In the genomic region with DNA sequence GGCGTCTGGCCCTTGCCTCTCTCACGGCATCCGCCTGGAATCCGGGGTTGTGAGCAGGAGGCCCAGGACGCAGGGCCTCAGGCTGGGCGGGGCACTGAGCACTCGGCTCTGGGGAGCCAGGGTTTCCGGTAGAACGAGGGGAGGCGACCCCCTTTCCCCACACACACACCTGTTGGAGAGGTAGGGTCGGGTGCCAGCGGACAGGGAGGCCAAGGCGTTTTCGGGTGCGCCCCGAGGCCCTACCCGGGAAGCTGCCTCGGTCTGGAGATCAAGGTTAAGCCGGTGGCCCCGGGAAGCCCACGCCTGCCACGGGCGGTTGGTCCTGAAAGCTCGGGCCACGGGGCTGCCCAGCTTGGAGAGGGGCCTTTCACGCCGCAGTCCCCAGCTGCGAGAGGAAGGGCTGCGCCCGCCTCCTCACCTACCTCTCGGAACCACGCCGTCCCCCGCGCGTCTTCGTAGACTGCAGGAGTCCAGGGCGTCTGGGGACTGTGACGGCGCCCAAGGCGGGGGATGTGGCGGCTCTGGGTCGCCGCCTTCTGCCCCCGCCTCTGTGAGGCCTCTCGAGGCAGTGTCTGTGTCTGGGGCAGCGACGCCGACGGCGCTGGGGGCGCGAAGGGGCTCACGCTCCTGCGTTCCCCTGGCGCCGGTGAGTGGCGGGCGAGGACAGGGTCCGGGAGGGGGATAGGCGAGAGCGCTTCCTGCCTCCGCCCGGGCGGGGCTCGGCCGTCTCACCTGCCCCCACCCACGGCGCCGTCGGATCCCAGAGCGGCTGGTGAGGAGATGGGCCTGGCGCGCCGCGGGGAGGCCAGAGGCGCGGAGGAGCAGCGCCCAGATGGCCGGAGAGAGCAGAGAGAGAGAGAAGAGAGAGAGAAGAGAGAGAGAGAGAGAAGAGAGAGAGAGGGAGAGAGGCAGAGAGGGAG, we compare ENCODE assay signal across 9 cellular contexts. TPM values are rescaled to one million over a fixed set of nuclear protein-coding genes. Genes with fewer than 3 reads are reported as not detected.
A peak's percentile ranks its signal among the peaks of the same experiment; 100 is the strongest.
DNase-seq lines count a peak whose midpoint lies in the region; ATAC-seq and TF ChIP-seq lines count a peak whose summit lies in the region.
"Had no signal": no experiment of that assay in that cellular context is flagged by ENCODE, and none has a peak within 500 bp of the region (broad histone marks: within the 10 kb centered on the region; RNA-seq: fewer than 3 reads in every experiment).

No MANE protein-coding gene starts in this region.

- no peak for TF ChIP-seq CTCF in nephron progenitor cell (IDR thresholded peaks at IDR 0.05)
- TF ChIP-seq CTCF in osteocyte (IDR thresholded peaks at IDR 0.05) = no peak
- TF ChIP-seq CTCF in prostate gland (IDR thresholded peaks at IDR 0.05) = no peak

- 7% methylated on average over 69 of the region's 80 CpGs for WGBS in prostate gland

- H3K27ac Mint-ChIP-seq in activated naive CD8-positive, alpha-beta T cell treated with anti-CD3 and anti-CD28 coated beads, Interleukin-2, amount 10 ng/mL, durations not matched to agents 7 days and 5 days = peak overlapping the region; percentile 26
- H3K27ac Mint-ChIP-seq in nephron progenitor cell (peak overlapping the region; percentile 97), osteocyte (ENCODE audit: unreplicated experiment) (no peak overlapping the region)

- POLR2A ChIA-PET in activated naive CD8-positive, alpha-beta T cell treated with anti-CD3 and anti-CD28 coated beads, Interleukin-2, amount 10 ng/mL, durations not matched to agents 7 days and 5 days (lab: Charles Lee) = no interaction called here

- no peaks in the 10 kb centered on the region for H3K4me1 ChIP-seq in prostate gland (replicated peaks)

- H3K36me3 Mint-ChIP-seq in activated naive CD8-positive, alpha-beta T cell treated with anti-CD3 and anti-CD28 coated beads, Interleukin-2, amount 10 ng/mL, durations not matched to agents 7 days and 5 days = peaks cover 2% of the 10 kb centered on the region
- H3K36me3 Mint-ChIP-seq in nephron progenitor cell (ENCODE audit: low read depth) (peaks cover 34% of the 10 kb centered on the region), osteocyte (ENCODE audit: unreplicated experiment) (no peaks in the 10 kb centered on the region)

- no peak for TF ChIP-seq POLR2A in prostate gland (IDR thresholded peaks at IDR 0.05)

- H3K27me3 ChIP-seq in prostate gland (replicated peaks; ENCODE audit: insufficient read depth) = peaks cover 15% of the 10 kb centered on the region

- peaks cover 20% of the 10 kb centered on the region for H3K4me1 Mint-ChIP-seq in activated naive CD8-positive, alpha-beta T cell treated with anti-CD3 and anti-CD28 coated beads, Interleukin-2, amount 10 ng/mL, durations not matched to agents 7 days and 5 days
- H3K4me1 Mint-ChIP-seq in nephron progenitor cell = peaks cover 67% of the 10 kb centered on the region
- H3K4me1 Mint-ChIP-seq in osteocyte (ENCODE audit: unreplicated experiment) = peaks cover 6% of the 10 kb centered on the region

- ATAC-seq in activated naive CD8-positive, alpha-beta T cell treated with anti-CD3 and anti-CD28 coated beads, Interleukin-2, amount 10 ng/mL, durations not matched to agents 7 days and 5 days (ENCODE audit: low read depth) = peak; percentile 69
- ATAC-seq in GM21526 (IDR thresholded peaks at IDR 0.05; ENCODE audit: low FRiP score, unreplicated experiment) = no peak

- no peaks in the 10 kb centered on the region for H3K36me3 ChIP-seq in prostate gland

- H3K27me3 Mint-ChIP-seq in activated naive CD8-positive, alpha-beta T cell treated with anti-CD3 and anti-CD28 coated beads, Interleukin-2, amount 10 ng/mL, durations not matched to agents 7 days and 5 days = peaks cover 85% of the 10 kb centered on the region
- H3K27me3 Mint-ChIP-seq in nephron progenitor cell (ENCODE audit: low read depth, poor library complexity) (peaks cover 16% of the 10 kb centered on the region), osteocyte (ENCODE audit: unreplicated experiment) (peaks cover 78% of the 10 kb centered on the region)

- no peaks in the 10 kb centered on the region for H3K9me3 ChIP-seq in prostate gland

- peak overlapping the region; percentile 82 for H3K4me3 Mint-ChIP-seq in activated naive CD8-positive, alpha-beta T cell treated with anti-CD3 and anti-CD28 coated beads, Interleukin-2, amount 10 ng/mL, durations not matched to agents 7 days and 5 days
- peak overlapping the region; percentile 99 for H3K4me3 Mint-ChIP-seq in nephron progenitor cell
- H3K4me3 Mint-ChIP-seq in osteocyte (ENCODE audit: unreplicated experiment) = no peak overlapping the region

- DNase-seq in EL (peak; percentile 30), M059J (ENCODE audit: low read depth) (peak; percentile 75), nephron progenitor cell (peak; percentile 72), A172 (ENCODE audit: low spot score) (no peak), osteocyte (ENCODE audit: extremely low spot score, unreplicated experiment) (no peak), prostate gland (ENCODE audit: low spot score) (no peak)
- DNase-seq in activated naive CD8-positive, alpha-beta T cell treated with anti-CD3 and anti-CD28 coated beads, Interleukin-2, amount 10 ng/mL, durations not matched to agents 7 days and 5 days = peak; percentile 60

- H3K4me3 ChIP-seq in prostate gland = peak overlapping the region in 1 of 2 donors; percentile 3

- intact Hi-C loops in prostate gland (cut with DNase I) = no loop called here

- no peaks in the 10 kb centered on the region for H3K9me3 Mint-ChIP-seq in activated naive CD8-positive, alpha-beta T cell treated with anti-CD3 and anti-CD28 coated beads, Interleukin-2, amount 10 ng/mL, durations not matched to agents 7 days and 5 days
- H3K9me3 Mint-ChIP-seq in nephron progenitor cell (no peaks in the 10 kb centered on the region), osteocyte (ENCODE audit: unreplicated experiment) (no peaks in the 10 kb centered on the region)

- no peak overlapping the region for H3K27ac ChIP-seq in prostate gland

RNA-seq across cellular contexts. Expression of a gene that starts 20.3 kb away (rescaled TPM):
- 10.4 and 16.3 TPM in 2 replicates for total RNA-seq in M059J (2014; rRNA removed; shearing (Covaris generic))
- under 1 TPM; 0.11 to 0.23 TPM for total RNA-seq in activated naive CD8-positive, alpha-beta T cell treated with anti-CD3 and anti-CD28 coated beads, Interleukin-2, amount 10 ng/mL, durations not matched to agents 7 days and 5 days
- total RNA-seq in A172 (2014; rRNA removed; shearing (Covaris generic)) = 6.2 and 8.3 TPM in 2 replicates
- total RNA-seq in osteocyte (not detected in 2 replicates), prostate gland (under 1 TPM; 0.09 to 0.68 TPM)
- total RNA-seq: pulmonary artery endothelial cell had no signal

RNA-seq across cellular contexts. Expression of a gene that starts 31.4 kb away (rescaled TPM):
- total RNA-seq in M059J (2014; rRNA removed; shearing (Covaris generic)) = 5.5 and 6.3 TPM in 2 replicates
- not detected for total RNA-seq in activated naive CD8-positive, alpha-beta T cell treated with anti-CD3 and anti-CD28 coated beads, Interleukin-2, amount 10 ng/mL, durations not matched to agents 7 days and 5 days
- total RNA-seq in A172 (2014; rRNA removed; shearing (Covaris generic)) = 34.8 and 56.0 TPM in 2 replicates
- not detected in 2 replicates for total RNA-seq in osteocyte
- total RNA-seq in prostate gland = under 1 TPM; 0.09 to 0.97 TPM
- total RNA-seq: pulmonary artery endothelial cell had no signal

RNA-seq across cellular contexts. Expression of a gene that starts 35.6 kb away (rescaled TPM):
- total RNA-seq in M059J (2014; rRNA removed; shearing (Covaris generic)) = 20.0 and 23.3 TPM in 2 replicates
- total RNA-seq in activated naive CD8-positive, alpha-beta T cell treated with anti-CD3 and anti-CD28 coated beads, Interleukin-2, amount 10 ng/mL, durations not matched to agents 7 days and 5 days = 1 to 10 TPM in 1 of 2 experiments, under 1 TPM in 1; 0.80 to 1.0 TPM
- 22.4 and 24.7 TPM in 2 replicates for total RNA-seq in A172 (2014; rRNA removed; shearing (Covaris generic))
- total RNA-seq in osteocyte (not detected in 2 replicates), prostate gland (1 to 10 TPM in 1 of 2 donors, under 1 TPM in 1; 0.73 to 3.4 TPM)

RNA-seq across cellular contexts. Expression of a gene that starts 41.7 kb away (rescaled TPM):
- 6.2 and 9.4 TPM in 2 replicates for total RNA-seq in M059J (2014; rRNA removed; shearing (Covaris generic))
- not detected for total RNA-seq in activated naive CD8-positive, alpha-beta T cell treated with anti-CD3 and anti-CD28 coated beads, Interleukin-2, amount 10 ng/mL, durations not matched to agents 7 days and 5 days
- 40.2 and 58.7 TPM in 2 replicates for total RNA-seq in A172 (2014; rRNA removed; shearing (Covaris generic))
- not detected in 2 replicates for total RNA-seq in osteocyte
- under 1 TPM; 0.27 to 0.40 TPM for total RNA-seq in prostate gland

RNA-seq across cellular contexts. Expression of a gene that starts 52.9 kb away (rescaled TPM):
- 0.10 and 0.37 TPM in 2 replicates for total RNA-seq in M059J (2014; rRNA removed; shearing (Covaris generic))
- not detected for total RNA-seq in activated naive CD8-positive, alpha-beta T cell treated with anti-CD3 and anti-CD28 coated beads, Interleukin-2, amount 10 ng/mL, durations not matched to agents 7 days and 5 days
- 2.0 and 2.4 TPM in 2 replicates for total RNA-seq in A172 (2014; rRNA removed; shearing (Covaris generic))
- total RNA-seq in osteocyte (not detected in 2 replicates), prostate gland (1 to 10 TPM in 1 of 2 donors, under 1 TPM in 1; 0.36 to 1.1 TPM)

Comparison
In these comparisons a context has a peak if more than half of its experiments do, and no peak if none do; other contexts are left out.
1. DNase-seq: peak in EL (single experiment), M059J (single experiment), activated naive CD8-positive, alpha-beta T cell treated with anti-CD3 and anti-CD28 coated beads, Interleukin-2, amount 10 ng/mL, durations not matched to agents 7 days and 5 days (single experiment) and nephron progenitor cell (single experiment); none in A172 (single experiment), osteocyte (single experiment) and prostate gland (single experiment).